ENCODE assay signal across 16 cellular contexts in the genomic region with DNA sequence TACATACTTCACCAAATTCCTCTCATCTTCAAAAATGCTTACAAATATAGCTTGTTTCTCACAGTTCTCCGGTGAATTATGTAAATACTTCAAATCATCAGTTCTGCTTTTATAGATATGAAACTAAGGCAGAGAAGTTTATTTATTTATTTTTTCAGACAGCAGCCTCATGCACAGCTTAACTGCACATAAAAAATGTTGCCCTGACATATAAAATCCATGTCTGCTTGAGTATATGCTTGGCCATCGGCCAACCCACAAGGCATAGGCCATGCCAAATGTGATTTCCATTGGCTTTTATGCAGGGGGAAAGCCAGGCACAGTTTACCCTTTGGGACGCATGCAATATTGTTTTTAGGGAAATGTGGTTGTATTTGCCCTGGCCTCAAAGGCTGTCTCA. TPM values are rescaled to one million over a fixed set of nuclear protein-coding genes. Genes with fewer than 3 reads are reported as not detected.
DNase-seq lines count a peak whose midpoint lies in the region; ATAC-seq and TF ChIP-seq lines count a peak whose summit lies in the region.
"Had no signal": no experiment of that assay in that cellular context is flagged by ENCODE, and none has a peak within 500 bp of the region (broad histone marks: within the 10 kb centered on the region; RNA-seq: fewer than 3 reads in every experiment).

No MANE protein-coding gene starts in this region.

- H3K4me2 ChIP-seq in mesenchymal stem cell (ENCODE audit: low read length, poor library complexity, severe bottlenecking) = no peak overlapping the region

- ATAC-seq in HG03378 (IDR thresholded peaks at IDR 0.05; ENCODE audit: unreplicated experiment) = no peak
- ATAC-seq: K562 had no signal

- H3K36me3 ChIP-seq in mesenchymal stem cell (ENCODE audit: control insufficient read depth in 1 of 2, insufficient read depth in 2 of 2, low read depth in 1 of 2, low read length in 2 of 2) = no peaks in the 10 kb centered on the region

- no peaks in the 10 kb centered on the region for H3K9me3 ChIP-seq in mesenchymal stem cell (ENCODE audit: control insufficient read depth, low read length)
- H3K9me3 ChIP-seq: Caco-2 had no signal

- H3K9ac ChIP-seq in mesenchymal stem cell (ENCODE audit: low read length) = no peak overlapping the region

- no peaks in the 10 kb centered on the region for H3K79me1 ChIP-seq in mesenchymal stem cell (replicated peaks; ENCODE audit: low read length, poor library complexity, severe bottlenecking)

- DNase-seq in NOMO-1 treated with DMSO at 0.1 percent for 48 hours (lab: John Stamatoyannopoulos, UW; ENCODE audit: unreplicated experiment) (peak; percentile 35), NOMO-1 treated with dmso at 0.1 percent for 144 hours (lab: John Stamatoyannopoulos, UW; ENCODE audit: unreplicated experiment) (no peak), RPMI7951 (ENCODE audit: low read depth) (peak; percentile 39), fibroblast of the aortic adventitia (ENCODE audit: low read depth) (peak; percentile 64), stromal cell of bone marrow (ENCODE audit: low read depth) (peak; percentile 11), mesenchymal stem cell (no peak)
- DNase-seq in activated CD4-positive, alpha-beta T cell treated with anti-CD3 and anti-CD28 coated beads for 1 hour = no peak
- DNase-seq: activated CD8-positive, alpha-beta memory T cell treated with anti-CD3 and anti-CD28 coated beads for 24 hours; activated gamma-delta T cell treated with Interleukin-2 at 50 U/mL for 16 hours; Caco-2; NCI-H187 treated with DMSO at 0.1 percent for 48 hours; NK-92 treated with Interleukin-12 subunit alpha and Interleukin-12 subunit beta, amount 100 ng/mL, for 24 hours; occipital lobe; small intestine had no signal

- H3K27me3 ChIP-seq in mesenchymal stem cell (ENCODE audit: control insufficient read depth in 1 of 2, insufficient read depth in 1 of 2, low read length in 2 of 2) = no peaks in the 10 kb centered on the region

- H2AK5ac ChIP-seq in mesenchymal stem cell (ENCODE audit: low read length, severe bottlenecking) = no peak overlapping the region

- H4K91ac ChIP-seq in mesenchymal stem cell (ENCODE audit: low read length) = no peak overlapping the region

- 100% methylated on average over 2 of the region's 3 CpGs for whole genome bisulfite sequencing in mesenchymal stem cell

- H3K4me1 ChIP-seq in mesenchymal stem cell (ENCODE audit: control insufficient read depth, insufficient read depth, low read depth, low read length) = peaks cover 2% of the 10 kb centered on the region

- H3K4ac ChIP-seq in mesenchymal stem cell (ENCODE audit: low read depth in 1 of 2, low read length in 2 of 2) = no peak overlapping the region

- no peak for TF ChIP-seq CTCF in fibroblast of the aortic adventitia (IDR thresholded peaks at IDR 0.05; ENCODE audit: insufficient read depth, low read length)

- H3K23ac ChIP-seq in mesenchymal stem cell (ENCODE audit: low read length in 2 of 2) = no peak overlapping the region

- H2BK15ac ChIP-seq in mesenchymal stem cell (ENCODE audit: low read depth, poor library complexity, severe bottlenecking) = no peak overlapping the region

- no peak overlapping the region for H3K18ac ChIP-seq in mesenchymal stem cell (ENCODE audit: low read depth in 1 of 2, low read length in 2 of 2)

- H2AFZ ChIP-seq in mesenchymal stem cell (ENCODE audit: low read depth, low read length) = no peak overlapping the region

- no peak overlapping the region for H2BK12ac ChIP-seq in mesenchymal stem cell (ENCODE audit: low read length in 2 of 2)

- no peak overlapping the region for H4K8ac ChIP-seq in mesenchymal stem cell (ENCODE audit: low read length)

- H3K14ac ChIP-seq in mesenchymal stem cell (ENCODE audit: low read length in 2 of 2) = no peak overlapping the region

- H2BK5ac ChIP-seq in mesenchymal stem cell (ENCODE audit: low read depth, low read length, poor library complexity, severe bottlenecking) = no peak overlapping the region

- no peak overlapping the region for H3K27ac ChIP-seq in mesenchymal stem cell (ENCODE audit: low read length, poor library complexity, severe bottlenecking)

- H3K4me3 ChIP-seq in fibroblast of the aortic adventitia (ENCODE audit: low read depth, low read length) (no peak overlapping the region), mesenchymal stem cell (ENCODE audit: insufficient read depth in 1 of 2, low read depth in 1 of 2, low read length in 2 of 2) (no peak overlapping the region)
- H3K4me3 ChIP-seq: K562 had no signal

- H2BK120ac ChIP-seq in mesenchymal stem cell (ENCODE audit: low read depth, low read length) = no peak overlapping the region

RNA-seq across cellular contexts. Expression of gene PHACTR2, which starts 57.3 kb away (rescaled TPM):
- 23.7 and 30.3 TPM in 2 replicates for total RNA-seq in RPMI7951 (2014; rRNA removed; shearing (Covaris generic))
- total RNA-seq in fibroblast of the aortic adventitia (ENCODE audit: low replicate concordance) = 25.8 and 74.7 TPM in 2 replicates
- polyA plus RNA-seq in mesenchymal stem cell (2013, experiment 1 of 2) = 41.5 TPM
- polyA plus RNA-seq in mesenchymal stem cell (2013, experiment 2 of 2) = 38.1 TPM

Comparison
In these comparisons a context has a peak if more than half of its experiments do, and no peak if none do; other contexts are left out.
1. DNase-seq: peak in NOMO-1 treated with DMSO at 0.1 percent for 48 hours (single experiment), RPMI7951 (single experiment), fibroblast of the aortic adventitia (single experiment) and stromal cell of bone marrow (single experiment); none in NOMO-1 treated with dmso at 0.1 percent for 144 hours (single experiment), mesenchymal stem cell (single experiment) and activated CD4-positive, alpha-beta T cell treated with anti-CD3 and anti-CD28 coated beads for 1 hour (single experiment).